ENCODE assay signal across 11 cellular contexts in the genomic region with DNA sequence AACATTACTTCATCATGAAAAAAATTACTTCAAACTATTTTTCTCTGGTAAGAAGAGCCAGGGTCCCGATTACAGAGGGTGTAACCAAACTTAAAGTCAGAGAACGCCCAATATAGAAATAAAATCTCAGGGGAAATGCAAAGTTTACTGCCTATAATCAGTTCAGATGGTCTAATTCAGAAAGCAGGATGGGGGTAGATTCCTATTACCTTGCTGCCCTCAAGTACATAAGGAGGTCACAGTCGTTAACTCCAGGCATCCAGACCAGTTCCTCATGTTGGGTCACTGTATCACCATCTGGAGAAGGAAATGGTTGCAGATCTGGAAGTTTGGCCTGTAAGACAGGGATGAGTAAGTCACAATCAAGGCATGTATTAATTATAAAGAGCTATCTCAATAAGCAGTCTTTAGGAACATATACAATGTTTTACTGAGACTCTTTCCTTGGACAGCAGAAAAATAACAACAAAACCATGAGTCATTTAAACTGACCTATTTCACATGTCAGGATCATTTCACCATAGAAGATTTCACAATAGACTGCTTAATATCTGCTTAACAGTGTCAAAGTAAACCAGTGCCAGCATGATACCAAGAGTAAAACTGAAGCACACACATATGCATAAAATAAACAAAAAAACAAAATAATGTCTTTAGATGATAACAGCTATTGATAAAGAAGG.
DNase-seq lines count a peak whose midpoint lies in the region; ATAC-seq and TF ChIP-seq lines count a peak whose summit lies in the region.
"Had no signal": no experiment of that assay in that cellular context is flagged by ENCODE, and none has a peak within 500 bp of the region (broad histone marks: within the 10 kb centered on the region; RNA-seq: fewer than 3 reads in every experiment).

No MANE protein-coding gene starts in this region.

- no peaks in the 10 kb centered on the region for H3K27me3 Mint-ChIP-seq in H9 (ENCODE audit: low read depth)
- H3K27me3 Mint-ChIP-seq in stimulated activated naive B cell treated with anti-CD40 and anti-IgM and Interleukin-4, amounts not matched to agents 10 μg/mL and 1 μg/mL and 100 μg/mL, for 72 hours, result no peaks in the 10 kb centered on the region
- H3K27me3 Mint-ChIP-seq: dendritic cell treated with granulocyte-macrophage colony-stimulating factor and Interleukin-4, amounts not matched to agents 40 ng/mL and 50 ng/mL, for 4 days had no signal

- H3K14ac ChIP-seq in H9 (ENCODE audit: insufficient read depth, low read length), result no peak overlapping the region

- TF ChIP-seq CTCF in H9 (conservative IDR thresholded peaks at IDR 0.05), result no peak
- no peak for TF ChIP-seq CTCF in SU-DHL-6 (IDR thresholded peaks at IDR 0.05; ENCODE audit: insufficient read depth, low read length, poor library complexity, severe bottlenecking)

- H3K4me1 Mint-ChIP-seq in H9, result no peaks in the 10 kb centered on the region
- H3K4me1 Mint-ChIP-seq in stimulated activated naive B cell treated with anti-CD40 and anti-IgM and Interleukin-4, amounts not matched to agents 10 μg/mL and 1 μg/mL and 100 μg/mL, for 72 hours, result peaks cover 28 to 59% of the 10 kb centered on the region in 2 donors

- no peak overlapping the region for H2BK20ac ChIP-seq in H9 (ENCODE audit: low read depth, low read length, poor library complexity, severe bottlenecking)

- H3K27ac Mint-ChIP-seq in H9, result peak overlapping the region in 2 of 3 experiments; percentile 12 to 18; a peak in 2 of 7 replicates
- H3K27ac Mint-ChIP-seq in stimulated activated naive B cell treated with anti-CD40 and anti-IgM and Interleukin-4, amounts not matched to agents 10 μg/mL and 1 μg/mL and 100 μg/mL, for 72 hours, result peak overlapping the region; percentile 37
- H3K27ac Mint-ChIP-seq: dendritic cell treated with granulocyte-macrophage colony-stimulating factor and Interleukin-4, amounts not matched to agents 40 ng/mL and 50 ng/mL, for 4 days had no signal

- no peak overlapping the region for H2BK12ac ChIP-seq in H9 (ENCODE audit: insufficient read length, low read depth, low read length)

- H2BK5ac ChIP-seq in H9 (ENCODE audit: insufficient read length, low read length), result no peak overlapping the region

- ATAC-seq in Right ventricle myocardium superior (ENCODE audit: poor library complexity) (peak; percentile 87), HG02571 (IDR thresholded peaks at IDR 0.05; ENCODE audit: unreplicated experiment) (no peak)
- peak; percentile 25 to 59 for ATAC-seq in stimulated activated naive B cell treated with anti-CD40 and anti-IgM and Interleukin-4, amounts not matched to agents 10 μg/mL and 1 μg/mL and 100 μg/mL, for 72 hours (replicated peaks)

- no peak overlapping the region for H2BK15ac ChIP-seq in H9 (ENCODE audit: low read depth, low read length)

- H3K23ac ChIP-seq in H9 (ENCODE audit: insufficient read length, low read depth, low read length), result no peak overlapping the region

- H4K91ac ChIP-seq in H9 (ENCODE audit: insufficient read length, low read depth, low read length), result no peak overlapping the region

- H2BK120ac ChIP-seq in H9 (ENCODE audit: low read depth, low read length, poor library complexity, severe bottlenecking), result no peak overlapping the region

- H3K9me3 ChIP-seq in H9 (ENCODE audit: control insufficient read depth, low read depth, low read length), result no peaks in the 10 kb centered on the region
- no peaks in the 10 kb centered on the region for H3K9me3 ChIP-seq in SU-DHL-6 (ENCODE audit: insufficient read depth, low read length)

- H2AFZ ChIP-seq in H9 (ENCODE audit: low read length) (no peak overlapping the region), SU-DHL-6 (ENCODE audit: low read depth, low read length, severe bottlenecking) (no peak overlapping the region)
- H2AFZ ChIP-seq: neural progenitor cell had no signal

- H3K9me2 ChIP-seq in SU-DHL-6 (replicated peaks; ENCODE audit: insufficient read depth, low read length), result no peaks in the 10 kb centered on the region

- no peak overlapping the region for H3K18ac ChIP-seq in H9 (ENCODE audit: insufficient read length, low read depth, low read length)

- H3K4ac ChIP-seq in H9 (ENCODE audit: low read depth, low read length), result no peak overlapping the region

- H3K27me3 ChIP-seq in H9 (ENCODE audit: insufficient read depth, low read length) (no peaks in the 10 kb centered on the region), SU-DHL-6 (ENCODE audit: low read length) (no peaks in the 10 kb centered on the region)
- H3K27me3 ChIP-seq: neural progenitor cell had no signal

- no peak overlapping the region for H3K4me3 Mint-ChIP-seq in H9
- peak overlapping the region; percentile 2 to 6 for H3K4me3 Mint-ChIP-seq in stimulated activated naive B cell treated with anti-CD40 and anti-IgM and Interleukin-4, amounts not matched to agents 10 μg/mL and 1 μg/mL and 100 μg/mL, for 72 hours
- H3K4me3 Mint-ChIP-seq: dendritic cell treated with granulocyte-macrophage colony-stimulating factor and Interleukin-4, amounts not matched to agents 40 ng/mL and 50 ng/mL, for 4 days; neural progenitor cell had no signal

- H3K9ac ChIP-seq in H9 (ENCODE audit: extremely low read depth, insufficient read length, low read length) (no peak overlapping the region), SU-DHL-6 (ENCODE audit: low read length) (peak overlapping the region; percentile 42)
- H3K9ac ChIP-seq: neural progenitor cell had no signal

- no peaks in the 10 kb centered on the region for H3K79me1 ChIP-seq in H9 (ENCODE audit: insufficient read depth, low read depth, low read length, poor library complexity, severe bottlenecking)

- no peak overlapping the region for H3K4me3 ChIP-seq in SU-DHL-6 (ENCODE audit: insufficient read depth, low read length, poor library complexity, severe bottlenecking)
- H3K4me3 ChIP-seq: neural progenitor cell had no signal

- H3K56ac ChIP-seq in H9 (ENCODE audit: insufficient read length, low read depth, low read length), result no peak overlapping the region

- intact Hi-C loops in Right ventricle myocardium superior (cut with DNase I), result no loop called here

- H4K20me1 ChIP-seq in H9 (ENCODE audit: control insufficient read depth, insufficient read depth, insufficient read length) (no peaks in the 10 kb centered on the region), SU-DHL-6 (ENCODE audit: low read depth, low read length) (no peaks in the 10 kb centered on the region)

- no peak overlapping the region for H4K5ac ChIP-seq in H9 (ENCODE audit: insufficient read length, low read depth, low read length)

- 0 out of 2 replicates have a peak, but pooled peaks cover 5% of the 10 kb centered on the region for H3K36me3 ChIP-seq in SU-DHL-6 (ENCODE audit: low read length)
- H3K36me3 ChIP-seq: neural progenitor cell had no signal

- H3K23me2 ChIP-seq in H9 (ENCODE audit: insufficient read length, low read depth, low read length, poor library complexity, severe bottlenecking), result no peaks in the 10 kb centered on the region

- no CpG with 5 or more reads among the region's 3 CpGs for WGBS in H9 (ENCODE audit: extremely low coverage, insufficient read length, low lambda C conversion rate)

- H3K36me3 Mint-ChIP-seq in H9 (ENCODE audit: insufficient read depth in 1 of 3, low read depth in 3 of 3), result peaks cover 37 to 65% (median 62%) of the 10 kb centered on the region in 3 experiments
- peaks cover 30 to 53% of the 10 kb centered on the region in 2 donors for H3K36me3 Mint-ChIP-seq in stimulated activated naive B cell treated with anti-CD40 and anti-IgM and Interleukin-4, amounts not matched to agents 10 μg/mL and 1 μg/mL and 100 μg/mL, for 72 hours

- DNase-seq in H9 (no peak), Right ventricle myocardium superior (no peak), NCI-H1930 (lab: John Stamatoyannopoulos, UW) (no peak), SW480 (ENCODE audit: low spot score) (no peak)
- DNase-seq in stimulated activated naive B cell treated with anti-CD40 and anti-IgM and Interleukin-4, amounts not matched to agents 10 μg/mL and 1 μg/mL and 100 μg/mL, for 72 hours, result no peak
- no peak for DNase-seq in effector CD8-positive, alpha-beta T cell (lab: John Stamatoyannopoulos, UW)
- DNase-seq: substantia nigra had no signal

- H3K27ac ChIP-seq in H9 (ENCODE audit: insufficient read length, low read depth, low read length) (no peak overlapping the region), SU-DHL-6 (ENCODE audit: low read depth, low read length) (peak overlapping the region; percentile 96)
- H3K27ac ChIP-seq: neural progenitor cell had no signal

- H3K9me3 Mint-ChIP-seq in H9, result peaks cover 8% of the 10 kb centered on the region in 2 experiments
- peaks cover 0 to 1% of the 10 kb centered on the region in 2 donors for H3K9me3 Mint-ChIP-seq in stimulated activated naive B cell treated with anti-CD40 and anti-IgM and Interleukin-4, amounts not matched to agents 10 μg/mL and 1 μg/mL and 100 μg/mL, for 72 hours
- H3K9me3 Mint-ChIP-seq: dendritic cell treated with granulocyte-macrophage colony-stimulating factor and Interleukin-4, amounts not matched to agents 40 ng/mL and 50 ng/mL, for 4 days had no signal

- H3K4me2 ChIP-seq in H9 (ENCODE audit: insufficient read depth, insufficient read length, low read length) (no peak overlapping the region), SU-DHL-6 (ENCODE audit: low read depth, low read length, poor library complexity, severe bottlenecking) (peak overlapping the region; percentile 63)
- H3K4me2 ChIP-seq: neural progenitor cell had no signal

- H4K8ac ChIP-seq in H9 (replicated peaks; ENCODE audit: insufficient read length, low read depth, low read length), result no peak overlapping the region

- H3K4me1 ChIP-seq in H9 (ENCODE audit: insufficient read depth, low read length), result no peaks in the 10 kb centered on the region
- H3K4me1 ChIP-seq: neural progenitor cell had no signal

- H3F3A ChIP-seq in SU-DHL-6 (ENCODE audit: insufficient read depth), result peaks cover 70% of the 10 kb centered on the region

- no peak overlapping the region for H3T11ph ChIP-seq in H9 (ENCODE audit: low read length)

- H3K79me2 ChIP-seq in H9 (ENCODE audit: insufficient read depth, low read length) (no peaks in the 10 kb centered on the region; the same call in 1 of the 2 replicates), SU-DHL-6 (ENCODE audit: insufficient read depth, low read length) (peaks cover 16% of the 10 kb centered on the region)

- H2AK5ac ChIP-seq in H9 (ENCODE audit: insufficient read length, low read length), result no peak overlapping the region

Comparison
In these comparisons a context has a peak if more than half of its experiments do, and no peak if none do; other contexts are left out.
1. H3K4me3 Mint-ChIP-seq: peak in stimulated activated naive B cell treated with anti-CD40 and anti-IgM and Interleukin-4, amounts not matched to agents 10 μg/mL and 1 μg/mL and 100 μg/mL, for 72 hours (2 of 2); none in H9 (0 of 2).